Comparison of ENCODE assay signal across 11 cellular contexts in genomic region chr12:119681953-119682352, GRCh38. TPM values are rescaled to one million over a fixed set of nuclear protein-coding genes. Genes with fewer than 3 reads are reported as not detected.
A peak's percentile ranks its signal among the peaks of the same experiment; 100 is the strongest.
DNase-seq lines count a peak whose midpoint lies in the region; ATAC-seq and TF ChIP-seq lines count a peak whose summit lies in the region.
"Had no signal": no experiment of that assay in that cellular context is flagged by ENCODE, and none has a peak within 500 bp of the region (broad histone marks: within the 10 kb centered on the region; RNA-seq: fewer than 3 reads in every experiment).

No MANE protein-coding gene starts in this region.

- H3K4me1 ChIP-seq in colonic mucosa, result peaks cover 48% of the 10 kb centered on the region
- H3K4me1 ChIP-seq in transverse colon, result peaks cover 15 to 86% (median 61%) of the 10 kb centered on the region in 4 donors

- TF ChIP-seq CTCF in colonic mucosa (IDR thresholded peaks at IDR 0.05), result no peak
- TF ChIP-seq CTCF in transverse colon (IDR thresholded peaks at IDR 0.05), result no peak

- TF ChIP-seq POLR2A in transverse colon (IDR thresholded peaks at IDR 0.05), result no peak

- CTCF ChIA-PET in activated naive CD4-positive, alpha-beta T cell treated with anti-CD3 and anti-CD28 coated beads, Interleukin-2, amount 10 ng/mL, durations not matched to agents 7 days and 5 days (lab: Charles Lee), result interaction anchor here (2.2 kb wide), 1 partner anchor 14 kb away, joined by 8 read pairs; the partner anchor contains the start of gene PRKAB1

- H3K36me3 ChIP-seq in colonic mucosa, result peaks cover 32% of the 10 kb centered on the region
- H3K36me3 ChIP-seq in transverse colon, result peaks cover 0 to 27% (median 10%) of the 10 kb centered on the region in 4 donors

- intact Hi-C loops in colonic mucosa (cut with DNase I), result no loop called here
- intact Hi-C loops in transverse colon (cut with DNase I; ENCODE audit: low total_unique reads), result no loop called here

- no peak for DNase-seq in activated naive CD4-positive, alpha-beta T cell treated with anti-CD3 and anti-CD28 coated beads, Interleukin-2, amount 10 ng/mL, durations not matched to agents 7 days and 5 days
- DNase-seq in activated naive CD4-positive, alpha-beta T cell (lab: John Stamatoyannopoulos, UW), result no peak
- no peak for DNase-seq in colonic mucosa
- no peak for DNase-seq in transverse colon
- DNase-seq in medulla oblongata (ENCODE audit: extremely low spot score), result no peak
- no peak for DNase-seq in NCI-H2029 (lab: John Stamatoyannopoulos, UW)
- no peak for DNase-seq in nucleus accumbens (lab: John Stamatoyannopoulos, UW)
- DNase-seq: stimulated activated CD8-positive, alpha-beta memory T cell treated with anti-CD3 and anti-CD28 coated beads, Interleukin-4, amount 100 ng/mL, for 48 hours had no signal

- no peaks in the 10 kb centered on the region for H3K9me3 ChIP-seq in colonic mucosa
- no peaks in the 10 kb centered on the region for H3K9me3 ChIP-seq in transverse colon

- WGBS in transverse colon (ENCODE audit: low coverage in 1 of 2), 2 donors, result 73 to 86% methylated on average over 5 of the region's 5 CpGs

- in situ Hi-C loops in transverse colon (cut with MboI; ENCODE audit: low pct_ligation_motif_present in 1 of 4, low pct_unique_long_range_greater_than_20kb in 1 of 4, low sequenced_read_pairs in 3 of 4), result no loop called here

- no peaks in the 10 kb centered on the region for H3K27me3 Mint-ChIP-seq in activated naive CD4-positive, alpha-beta T cell treated with anti-CD3 and anti-CD28 coated beads, Interleukin-2, amount 10 ng/mL, durations not matched to agents 7 days and 5 days

- no peak overlapping the region for H3K4me3 ChIP-seq in colonic mucosa
- no peak overlapping the region for H3K4me3 ChIP-seq in transverse colon

- ATAC-seq in HG03066 (IDR thresholded peaks at IDR 0.05; ENCODE audit: low read depth, unreplicated experiment), result peak; percentile 55

- peak overlapping the region; percentile 81 for H3K27ac Mint-ChIP-seq in activated naive CD4-positive, alpha-beta T cell treated with anti-CD3 and anti-CD28 coated beads, Interleukin-2, amount 10 ng/mL, durations not matched to agents 7 days and 5 days

- H3K27me3 ChIP-seq in colonic mucosa (no peaks in the 10 kb centered on the region), transverse colon (no peaks in the 10 kb centered on the region)

- no peak overlapping the region for H3K4me3 Mint-ChIP-seq in activated naive CD4-positive, alpha-beta T cell treated with anti-CD3 and anti-CD28 coated beads, Interleukin-2, amount 10 ng/mL, durations not matched to agents 7 days and 5 days
- H3K4me3 Mint-ChIP-seq: neural crest cell had no signal

- peaks cover 22% of the 10 kb centered on the region for H3K4me1 Mint-ChIP-seq in activated naive CD4-positive, alpha-beta T cell treated with anti-CD3 and anti-CD28 coated beads, Interleukin-2, amount 10 ng/mL, durations not matched to agents 7 days and 5 days
- H3K4me1 Mint-ChIP-seq: neural crest cell had no signal

- TF ChIP-seq EP300 in transverse colon (IDR thresholded peaks at IDR 0.05; ENCODE audit: low read depth), result no peak

- H3K9ac ChIP-seq in colonic mucosa (ENCODE audit: low read depth in 2 of 2, low read length in 2 of 2), result peak overlapping the region in 1 of 2 donors; percentile 80

- H3K27ac ChIP-seq in colonic mucosa (peak overlapping the region; percentile 85), transverse colon (peak overlapping the region; percentile 75 to 82 (median 78))
- H3K27ac ChIP-seq: C4-2B had no signal

- H3K36me3 Mint-ChIP-seq in activated naive CD4-positive, alpha-beta T cell treated with anti-CD3 and anti-CD28 coated beads, Interleukin-2, amount 10 ng/mL, durations not matched to agents 7 days and 5 days, result peaks cover 68% of the 10 kb centered on the region

- H3K9me3 Mint-ChIP-seq in activated naive CD4-positive, alpha-beta T cell treated with anti-CD3 and anti-CD28 coated beads, Interleukin-2, amount 10 ng/mL, durations not matched to agents 7 days and 5 days, result no peaks in the 10 kb centered on the region
- H3K9me3 Mint-ChIP-seq: neural crest cell had no signal

RNA-seq across cellular contexts. Expression of gene PRKAB1, which starts 14.0 kb away (rescaled TPM):
- total RNA-seq in colonic mucosa, result 10 to 100 TPM; 70.4 to 76.7 TPM
- 100 to 1,000 TPM in 1 of 4 donors, 10 to 100 TPM in 3; 46.0 to 151 (median 89.3) TPM for total RNA-seq in transverse colon
